In the genomic region with DNA sequence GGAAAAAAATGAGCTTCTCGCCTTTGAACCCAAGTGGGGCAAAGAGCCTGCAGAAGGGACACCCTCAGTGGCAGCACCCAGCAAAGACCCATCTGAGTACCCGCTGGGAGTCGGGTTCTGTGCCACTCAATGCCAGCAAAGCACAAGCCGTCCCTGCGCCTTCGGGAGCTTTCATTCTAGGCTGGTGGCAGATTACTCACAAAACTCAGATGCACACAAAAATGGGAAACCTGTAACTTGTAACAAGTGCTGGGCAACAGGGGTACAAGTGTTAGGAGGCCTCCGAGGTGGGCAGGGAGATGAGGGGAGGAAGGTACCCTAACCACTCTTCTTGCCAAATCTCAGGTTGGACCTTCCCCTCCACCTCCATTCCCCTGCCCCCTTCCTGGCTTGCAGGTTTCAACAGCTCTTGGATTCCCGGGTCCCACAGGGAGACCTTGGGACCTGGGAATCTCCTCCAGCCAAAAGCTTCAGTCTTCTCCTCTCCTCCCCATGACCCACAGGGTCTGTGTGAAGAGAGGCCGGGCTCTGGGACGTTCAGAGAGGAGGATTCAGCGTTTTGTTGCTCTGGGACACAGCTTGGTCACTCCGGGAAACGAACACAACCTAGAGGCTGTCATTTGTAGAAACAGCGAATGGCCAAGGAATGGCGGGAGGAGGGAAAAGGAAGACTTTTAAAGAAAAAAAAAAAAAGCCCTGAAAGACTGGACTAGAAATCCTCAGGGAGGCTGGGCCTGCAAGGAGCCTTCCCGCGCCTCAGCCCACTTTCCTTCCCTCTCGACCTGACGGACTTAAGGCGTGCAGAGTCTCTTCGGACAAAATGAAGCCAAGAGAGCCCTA, we compare ENCODE assay signal across 7 cellular contexts. TPM values are rescaled to one million over a fixed set of nuclear protein-coding genes. Genes with fewer than 3 reads are reported as not detected.
DNase-seq lines count a peak whose midpoint lies in the region; ATAC-seq and TF ChIP-seq lines count a peak whose summit lies in the region.

No MANE protein-coding gene starts in this region.

- H3K9me2 ChIP-seq in neural cell (ENCODE audit: insufficient read depth, low read length): no peaks in the 10 kb centered on the region

- peaks cover 4% of the 10 kb centered on the region for H3K23me2 ChIP-seq in H9 (ENCODE audit: insufficient read length, low read depth, low read length, poor library complexity, severe bottlenecking)

- no peak overlapping the region for H3T11ph ChIP-seq in H9 (ENCODE audit: low read length)

- no peak for TF ChIP-seq RAD21 in neural cell (conservative IDR thresholded peaks at IDR 0.05)

- H2BK12ac ChIP-seq in H9 (ENCODE audit: insufficient read length, low read depth, low read length): peak overlapping the region; percentile 25

- no peak for TF ChIP-seq EP300 in neural cell (conservative IDR thresholded peaks at IDR 0.05; ENCODE audit: poor library complexity, severe bottlenecking)

- H3K14ac ChIP-seq in H9 (ENCODE audit: insufficient read depth, low read length): peak overlapping the region; percentile 66; the same call in 1 of the 2 replicates

- H2BK5ac ChIP-seq in H9 (ENCODE audit: insufficient read length, low read length): no peak overlapping the region

- H4K5ac ChIP-seq in H9 (ENCODE audit: insufficient read length, low read depth, low read length): no peak overlapping the region

- no peak overlapping the region for H3K56ac ChIP-seq in H9 (ENCODE audit: insufficient read length, low read depth, low read length)

- H4K8ac ChIP-seq in H9 (replicated peaks; ENCODE audit: insufficient read length, low read depth, low read length): no peak overlapping the region

- H3K4me3 Mint-ChIP-seq in H9: peak overlapping the region; percentile 93

- H3K4ac ChIP-seq in H9 (ENCODE audit: low read depth, low read length): no peak overlapping the region

- no peak overlapping the region for H2AFZ ChIP-seq in H9 (ENCODE audit: low read length)
- peak overlapping the region; percentile 91 for H2AFZ ChIP-seq in neural cell (ENCODE audit: low read depth, low read length)

- DNase-seq in H9: peak; percentile 32
- DNase-seq in RWPE1 (ENCODE audit: low spot score): peak; percentile 34
- DNase-seq in epithelial cell of proximal tubule (ENCODE audit: low read depth): no peak
- no peak for DNase-seq in NCI-H2081 treated with DMSO at 0.1 percent for 48 hours (lab: John Stamatoyannopoulos, UW)
- DNase-seq in NCI-H2107 (lab: John Stamatoyannopoulos, UW): no peak

- no peaks in the 10 kb centered on the region for H3K36me3 ChIP-seq in neural cell (ENCODE audit: insufficient read depth, low read length)

- H3K4me1 ChIP-seq in H9 (ENCODE audit: insufficient read depth, low read length): peaks cover 5% of the 10 kb centered on the region

- TF ChIP-seq CTCF in H9 (conservative IDR thresholded peaks at IDR 0.05) (no peak), RWPE1 (conservative IDR thresholded peaks at IDR 0.05; ENCODE audit: low read depth) (no peak), epithelial cell of proximal tubule (conservative IDR thresholded peaks at IDR 0.05; ENCODE audit: low read depth, low read length) (no peak), neural cell (IDR thresholded peaks at IDR 0.05; ENCODE audit: poor library complexity, severe bottlenecking) (no peak)

- no CpG with 5 or more reads among the region's 21 CpGs for WGBS in H9 (ENCODE audit: extremely low coverage, insufficient read length, low lambda C conversion rate)

- H3K9me3 Mint-ChIP-seq in H9: no peaks in the 10 kb centered on the region; a peak in 1 of 5 replicates

- H3K27ac ChIP-seq in H9 (ENCODE audit: insufficient read length, low read depth, low read length) (peak overlapping the region; percentile 4), RWPE1 (peak overlapping the region; percentile 79), neural cell (ENCODE audit: low read length) (peak overlapping the region; percentile 42)

- H3K9me3 ChIP-seq in H9 (ENCODE audit: control insufficient read depth, low read depth, low read length): no peaks in the 10 kb centered on the region
- no peaks in the 10 kb centered on the region for H3K9me3 ChIP-seq in neural cell (ENCODE audit: low read length)

- peaks cover 3% of the 10 kb centered on the region for H3F3A ChIP-seq in neural cell (ENCODE audit: insufficient read depth, low read length, poor library complexity, severe bottlenecking)

- no peak overlapping the region for H2AK5ac ChIP-seq in H9 (ENCODE audit: insufficient read length, low read length)

- H3K4me2 ChIP-seq in H9 (ENCODE audit: insufficient read depth, insufficient read length, low read length) (peak overlapping the region; percentile 53), neural cell (ENCODE audit: low read length) (peak overlapping the region; percentile 46)

- no peak overlapping the region for H2BK20ac ChIP-seq in H9 (ENCODE audit: low read depth, low read length, poor library complexity, severe bottlenecking)

- H3K9ac ChIP-seq in H9 (ENCODE audit: extremely low read depth, insufficient read length, low read length) (peak overlapping the region; percentile 2), neural cell (ENCODE audit: low read length) (peak overlapping the region; percentile 71)

- no peak overlapping the region for H3K18ac ChIP-seq in H9 (ENCODE audit: insufficient read length, low read depth, low read length)

- no peaks in the 10 kb centered on the region for H4K20me1 ChIP-seq in H9 (ENCODE audit: control insufficient read depth, insufficient read depth, insufficient read length)
- no peaks in the 10 kb centered on the region for H4K20me1 ChIP-seq in neural cell (ENCODE audit: insufficient read depth)

- no peak overlapping the region for H4K91ac ChIP-seq in H9 (ENCODE audit: insufficient read length, low read depth, low read length)

- peak overlapping the region; percentile 97 to 99 (median 97) for H3K27ac Mint-ChIP-seq in H9

- no peak for ATAC-seq in HG02642 (IDR thresholded peaks at IDR 0.05; ENCODE audit: poor library complexity, unreplicated experiment)

- H3K27me3 ChIP-seq in H9 (ENCODE audit: insufficient read depth, low read length) (no peaks in the 10 kb centered on the region), neural cell (ENCODE audit: insufficient read depth, low read depth, low read length) (no peaks in the 10 kb centered on the region)

- POLR2A ChIA-PET in RWPE1 (lab: Yijun Ruan, JAX; ENCODE audit: low non-redundant PET): interaction anchor here (0.6 to 0.7 kb wide), 3 partner anchors 11 to 179 kb away, joined by 3 to 4 read pairs (median 4); no protein-coding TSS in a partner anchor

- H3K23ac ChIP-seq in H9 (ENCODE audit: insufficient read length, low read depth, low read length): no peak overlapping the region

- H2BK120ac ChIP-seq in H9 (ENCODE audit: low read depth, low read length, poor library complexity, severe bottlenecking): no peak overlapping the region

- H3K79me2 ChIP-seq in H9 (ENCODE audit: insufficient read depth, low read length) (peaks cover 12% of the 10 kb centered on the region; the same call in 1 of the 2 replicates), neural cell (replicated peaks; ENCODE audit: insufficient read depth, low read length) (peaks cover 19% of the 10 kb centered on the region)

- no peaks in the 10 kb centered on the region; the same call in 1 of the 2 replicates for H3K27me3 Mint-ChIP-seq in H9 (ENCODE audit: low read depth)

- H2BK15ac ChIP-seq in H9 (ENCODE audit: low read depth, low read length): no peak overlapping the region

- peaks cover 31 to 32% of the 10 kb centered on the region in 2 experiments for H3K4me1 Mint-ChIP-seq in H9

- CTCF ChIA-PET in RWPE1 (lab: Yijun Ruan, JAX): interaction anchor here (0.6 to 1.5 kb wide), 5 partner anchors 19 to 528 kb away, joined by 3 to 5 read pairs (median 3); no protein-coding TSS in a partner anchor

- H3K36me3 Mint-ChIP-seq in H9 (ENCODE audit: insufficient read depth in 1 of 3, low read depth in 3 of 3): peaks cover 0 to 15% (median 10%) of the 10 kb centered on the region in 3 experiments; a peak in 5 of 7 replicates

- no peaks in the 10 kb centered on the region for H3K79me1 ChIP-seq in H9 (ENCODE audit: insufficient read depth, low read depth, low read length, poor library complexity, severe bottlenecking)

- peak overlapping the region; percentile 92 for H3K4me3 ChIP-seq in epithelial cell of proximal tubule (ENCODE audit: low read depth, low read length)
- H3K4me3 ChIP-seq in neural cell (ENCODE audit: low read length): peak overlapping the region; percentile 90

TF ChIP-seq in neural cell, 6 proteins besides CTCF, POLR2A, EP300 and RAD21 (continues in another document):
- no peak for TF ChIP-seq TAF1 (IDR thresholded peaks at IDR 0.05; ENCODE audit: low read depth)
- TF ChIP-seq SMC3 (conservative IDR thresholded peaks at IDR 0.05; ENCODE audit: poor library complexity): no peak
- no peak for TF ChIP-seq EZH2 (IDR thresholded peaks at IDR 0.05; ENCODE audit: borderline replicate concordance, insufficient read depth, low read length, poor library complexity, severe bottlenecking)
- no peak for TF ChIP-seq POLR2AphosphoS5 (IDR thresholded peaks at IDR 0.05)

RNA-seq across cellular contexts. Expression of gene PARD6B, which starts 1.2 kb away (rescaled TPM):
- total RNA-seq in H9 (2021): 27.4 and 31.7 TPM in 2 replicates
- 17.1 and 44.4 TPM in 2 replicates for total RNA-seq in epithelial cell of proximal tubule
- polyA plus RNA-seq in neural cell: 5.9 and 7.0 TPM in 2 replicates
- 23.7 and 25.1 TPM in 2 replicates for polyA minus RNA-seq in neural cell

RNA-seq across cellular contexts. Expression of gene RIPOR3, which starts 38.8 kb away (rescaled TPM):
- total RNA-seq in H9 (2021) (0.46 and 0.48 TPM in 2 replicates), epithelial cell of proximal tubule (0.29 and 1.8 TPM in 2 replicates)
- not detected in 2 replicates for polyA plus RNA-seq in neural cell
- not detected in 2 replicates for polyA minus RNA-seq in neural cell

Comparison
In these comparisons a context has a peak if more than half of its experiments do, and no peak if none do; other contexts are left out.
1. DNase-seq: peak in H9 (single experiment) and RWPE1 (single experiment); none in epithelial cell of proximal tubule (single experiment), NCI-H2081 treated with DMSO at 0.1 percent for 48 hours (single experiment) and NCI-H2107 (single experiment).
2. H3K27ac ChIP-seq: peak in every context shown above with its lines; median percentile 79 in RWPE1; 42 in neural cell; 4 in H9.